8 cellular contexts compared by ENCODE assay signal in genomic region chr12:48351022-48351708, GRCh38. TPM values are rescaled to one million over a fixed set of nuclear protein-coding genes. Genes with fewer than 3 reads are reported as not detected.
DNase-seq lines count a peak whose midpoint lies in the region; ATAC-seq, FAIRE-seq and TF ChIP-seq lines count a peak whose summit lies in the region.

No MANE protein-coding gene starts in this region.

- no peaks in the 10 kb centered on the region for H3K4me1 ChIP-seq in ovary (ENCODE audit: insufficient read depth)

- peak overlapping the region; percentile 84 to 95 for H3K27ac ChIP-seq in ovary

- H3K27ac Mint-ChIP-seq in activated B cell treated with CpG ODN at 0.5 μM for 24 hours = peak overlapping the region; percentile 88

- H3K27me3 ChIP-seq in ovary = no peaks in the 10 kb centered on the region

- peak; percentile 6 for ATAC-seq in activated B cell treated with CpG ODN at 0.5 μM for 24 hours (ENCODE audit: low read depth)

- TF ChIP-seq EP300 in ovary (IDR thresholded peaks at IDR 0.05) = no peak

- FAIRE-seq in GM19239 (lab: Jason Lieb, UNC) = no peak

- no peaks in the 10 kb centered on the region for H3K9me3 ChIP-seq in ovary

- TF ChIP-seq CTCF in activated B cell treated with CpG ODN at 0.5 μM for 24 hours (IDR thresholded peaks at IDR 0.05) (no peak), ovary (IDR thresholded peaks at IDR 0.05) (no peak)

- no peaks in the 10 kb centered on the region for H3K27me3 Mint-ChIP-seq in activated B cell treated with CpG ODN at 0.5 μM for 24 hours

- DNase-seq in NCI-H345 (lab: John Stamatoyannopoulos, UW) (peak; percentile 21), NCI-H345 treated with DMSO at 0.1 percent for 48 hours (lab: John Stamatoyannopoulos, UW; ENCODE audit: unreplicated experiment) (no peak), H4 (ENCODE audit: low spot score) (peak; percentile 56), LoVo (ENCODE audit: low spot score) (peak; percentile 86), activated B cell treated with CpG ODN at 0.5 μM for 24 hours (no peak), globus pallidus (ENCODE audit: low spot score) (peak; percentile 73), ovary (peak; percentile 81 to 89 (median 84)), GM19239 (ENCODE audit: insufficient read length, low spot score) (no peak)

- H3K36me3 ChIP-seq in ovary = no peaks in the 10 kb centered on the region

- TF ChIP-seq POLR2A in ovary (IDR thresholded peaks at IDR 0.05) = peak; percentile 4

- peak overlapping the region; percentile 90 for H3K4me3 Mint-ChIP-seq in activated B cell treated with CpG ODN at 0.5 μM for 24 hours

- POLR2A ChIA-PET in activated B cell treated with CpG ODN at 0.5 μM for 24 hours (lab: Charles Lee) = no interaction called here

- intact Hi-C loops in activated B cell treated with CpG ODN at 0.5 μM for 24 hours (cut with micrococcal nuclease) = loop anchor here (1.0 to 10.0 kb wide), 2 partner anchors 153 to 264 kb away; no protein-coding TSS in a partner anchor
- intact Hi-C loops in ovary (cut with DNase I) = no loop called here

- H3K4me1 Mint-ChIP-seq in activated B cell treated with CpG ODN at 0.5 μM for 24 hours = peaks cover 25% of the 10 kb centered on the region

- 2% methylated on average over 24 to 36 of the region's 36 CpGs for WGBS in ovary, 3 donors

- no peaks in the 10 kb centered on the region for H3K9me3 Mint-ChIP-seq in activated B cell treated with CpG ODN at 0.5 μM for 24 hours

- CTCF ChIA-PET in activated B cell treated with CpG ODN at 0.5 μM for 24 hours (lab: Charles Lee) = no interaction called here

- H3K36me3 Mint-ChIP-seq in activated B cell treated with CpG ODN at 0.5 μM for 24 hours (ENCODE audit: low read depth) = peaks cover 27% of the 10 kb centered on the region

- peak overlapping the region; percentile 79 for H3K4me3 ChIP-seq in ovary

RNA-seq across cellular contexts. Expression of gene ZNF641, which starts 0.4 kb away (rescaled TPM):
- 7.0 and 7.2 TPM in 2 replicates for total RNA-seq in H4 (2014; rRNA removed; shearing (Covaris generic))
- total RNA-seq in activated B cell treated with CpG ODN at 0.5 μM for 24 hours (27.6 and 34.5 TPM in 2 replicates), ovary (10 to 100 TPM; 18.5 to 50.0 (median 36.6) TPM)
- 10 to 100 TPM; 14.0 to 50.3 TPM for polyA plus RNA-seq in ovary

Comparison
In these comparisons a context has a peak if more than half of its experiments do, and no peak if none do; other contexts are left out.
1. DNase-seq: peak in NCI-H345 (single experiment), H4 (single experiment), LoVo (single experiment), globus pallidus (single experiment) and ovary (5 of 5); none in NCI-H345 treated with DMSO at 0.1 percent for 48 hours (single experiment), activated B cell treated with CpG ODN at 0.5 μM for 24 hours (single experiment) and GM19239 (single experiment).